Comparison of ENCODE assay signal across 24 cellular contexts in genomic region chr1:36570478-36571060, GRCh38.
DNase-seq lines count a peak whose midpoint lies in the region; ATAC-seq and TF ChIP-seq lines count a peak whose summit lies in the region.
"Had no signal": no experiment of that assay in that cellular context is flagged by ENCODE, and none has a peak within 500 bp of the region (broad histone marks: within the 10 kb centered on the region; RNA-seq: fewer than 3 reads in every experiment).

No MANE protein-coding gene starts in this region.

- peak overlapping the region; percentile 95 for H3K27ac Mint-ChIP-seq in glutamatergic neuron (ENCODE audit: unreplicated experiment)

- H3K14ac ChIP-seq in neuronal stem cell (ENCODE audit: low read length), result no peak overlapping the region

- no CpG with 5 or more reads among the region's 12 CpGs for WGBS in neuronal stem cell (ENCODE audit: extremely low coverage in 2 of 2, insufficient read length in 2 of 2, insufficient replicate concordance in 1 of 2), 2 donors

- peak; percentile 50 for DNase-seq in activated effector memory CD4-positive, alpha-beta T cell treated with anti-CD3 and anti-CD28 coated beads, Interleukin-2, amount 50 U/mL, for 16 hours
- no peak for DNase-seq in activated effector memory CD4-positive, alpha-beta T cell treated with Interleukin-2 at 50 U/mL for 16 hours
- DNase-seq in glutamatergic neuron (no peak), neuronal stem cell (ENCODE audit: low spot score) (no peak), cerebellar cortex (ENCODE audit: low spot score) (no peak), AG20443 (ENCODE audit: low spot score) (no peak)
- DNase-seq: BE2C; Calu3; DMS79 treated with DMSO at 0.1 percent for 48 hours; GF-D8; Kasumi-1; NCI-H1092 treated with DMSO at 0.1 percent for 48 hours; NCI-H1436; NCI-H187 treated with DMSO at 0.1 percent for 48 hours; NCI-H2107; NCI-H524 treated with DMSO at 0.1 percent for 48 hours; NCI-H774; NK-92 treated with Interleukin-12 subunit alpha and Interleukin-12 subunit beta, amount 100 ng/mL, for 24 hours; PC-3 had no signal

- H3K4ac ChIP-seq in neuronal stem cell (ENCODE audit: low read length), result no peak overlapping the region

- peaks cover 69% of the 10 kb centered on the region for H3K4me1 Mint-ChIP-seq in glutamatergic neuron (ENCODE audit: low read depth, unreplicated experiment)

- H3K36me3 Mint-ChIP-seq in glutamatergic neuron (ENCODE audit: unreplicated experiment), result peaks cover 5% of the 10 kb centered on the region

- H3K4me1 ChIP-seq in neuronal stem cell (ENCODE audit: control insufficient read depth in 2 of 2, insufficient read depth in 1 of 2, low read depth in 1 of 2, low read length in 2 of 2), result peaks cover 0 to 4% of the 10 kb centered on the region in 2 donors
- H3K4me1 ChIP-seq: BE2C, SJSA1 had no signal

- H3K9ac ChIP-seq in neuronal stem cell (ENCODE audit: low read depth, low read length, poor library complexity), result no peak overlapping the region

- peaks cover 0 to 13% (median 2%) of the 10 kb centered on the region in 3 experiments for H3K27me3 ChIP-seq in neuronal stem cell (ENCODE audit: control insufficient read depth in 3 of 3, insufficient read depth in 3 of 3, low read depth in 1 of 3, low read length in 3 of 3)
- H3K27me3 ChIP-seq: BE2C had no signal

- no peak overlapping the region for H2BK15ac ChIP-seq in neuronal stem cell (ENCODE audit: low read length)

- H2AFZ ChIP-seq in neuronal stem cell (ENCODE audit: low read length), result no peak overlapping the region

- H4K91ac ChIP-seq in neuronal stem cell (ENCODE audit: low read depth, low read length, poor library complexity), result no peak overlapping the region

- no peak overlapping the region for H4K8ac ChIP-seq in neuronal stem cell (ENCODE audit: low read depth, low read length)

- H3K4me3 Mint-ChIP-seq in glutamatergic neuron (ENCODE audit: unreplicated experiment), result no peak overlapping the region

- H3K23ac ChIP-seq in neuronal stem cell (ENCODE audit: low read depth, low read length, poor library complexity), result peak overlapping the region; percentile 38

- H2BK12ac ChIP-seq in neuronal stem cell (ENCODE audit: low read length), result no peak overlapping the region

- ATAC-seq in HG02970 (IDR thresholded peaks at IDR 0.05; ENCODE audit: low FRiP score, unreplicated experiment), result no peak
- ATAC-seq: PC-3, Right ventricle myocardium inferior had no signal

- no peak overlapping the region for H2BK5ac ChIP-seq in neuronal stem cell (ENCODE audit: low read length)

- no peak for TF ChIP-seq CTCF in glutamatergic neuron (IDR thresholded peaks at IDR 0.05; ENCODE audit: partially characterized antibody, unreplicated experiment)

- peaks cover 45% of the 10 kb centered on the region for H3K9me3 Mint-ChIP-seq in glutamatergic neuron (ENCODE audit: unreplicated experiment)

- H3K36me3 ChIP-seq in neuronal stem cell (replicated peaks in 1 of 2; ENCODE audit: control insufficient read depth in 2 of 2, insufficient read depth in 2 of 2, low read length in 2 of 2), result no peaks in the 10 kb centered on the region
- H3K36me3 ChIP-seq: BE2C, SJSA1 had no signal

- H3K9me3 ChIP-seq in neuronal stem cell (replicated peaks in 1 of 2; ENCODE audit: control insufficient read depth in 2 of 2, insufficient read depth in 1 of 2, low read depth in 1 of 2, low read length in 2 of 2), result no peaks in the 10 kb centered on the region
- H3K9me3 ChIP-seq: BE2C, SJSA1 had no signal

- peaks cover 45% of the 10 kb centered on the region for H3K27me3 Mint-ChIP-seq in glutamatergic neuron (ENCODE audit: unreplicated experiment)

- no peaks in the 10 kb centered on the region for H3K79me1 ChIP-seq in neuronal stem cell (ENCODE audit: low read depth, low read length)

- H3K4me3 ChIP-seq in neuronal stem cell (ENCODE audit: low read length in 2 of 2), result no peak overlapping the region
- H3K4me3 ChIP-seq: SJSA1 had no signal

- H3K27ac ChIP-seq in neuronal stem cell (replicated peaks; ENCODE audit: low read length), result no peak overlapping the region
- H3K27ac ChIP-seq: 22Rv1, HL-60, SJSA1 had no signal

- H3K18ac ChIP-seq in neuronal stem cell (ENCODE audit: low read length), result peak overlapping the region; percentile 58

- H2AK5ac ChIP-seq in neuronal stem cell (ENCODE audit: low read depth, low read length), result no peak overlapping the region

- no peak overlapping the region for H2BK120ac ChIP-seq in neuronal stem cell (ENCODE audit: low read depth, low read length)

- no peak overlapping the region for H3K4me2 ChIP-seq in neuronal stem cell (ENCODE audit: insufficient read depth, low read length, poor library complexity, severe bottlenecking)
